In genomic region chr6:68296126-68296525, GRCh38 we compare ENCODE assay signal across 26 cellular contexts.
DNase-seq lines count a peak whose midpoint lies in the region; ATAC-seq, FAIRE-seq and TF ChIP-seq lines count a peak whose summit lies in the region.
"Had no signal": no experiment of that assay in that cellular context is flagged by ENCODE, and none has a peak within 500 bp of the region (broad histone marks: within the 10 kb centered on the region; RNA-seq: fewer than 3 reads in every experiment).

No MANE protein-coding gene starts in this region.

- in situ Hi-C loops in astrocyte of the spinal cord (cut with HindIII; ENCODE audit: low sequenced_read_pairs): no loop called here

- H3K27me3 ChIP-seq in SJCRH30: no peaks in the 10 kb centered on the region
- H3K27me3 ChIP-seq: BE2C had no signal

- H3K27ac ChIP-seq in SJCRH30: no peak overlapping the region

- TF ChIP-seq CTCF in astrocyte of the spinal cord (IDR thresholded peaks at IDR 0.05; ENCODE audit: low read depth, low read length): no peak
- TF ChIP-seq CTCF in fibroblast of mammary gland (conservative IDR thresholded peaks at IDR 0.05; ENCODE audit: control insufficient read depth, insufficient read depth, low read depth, low read length): no peak

- H3K27ac Mint-ChIP-seq in activated naive CD4-positive, alpha-beta T cell treated with anti-CD3 and anti-CD28 coated beads, Interleukin-2, amount 50 U/mL, for 72 hours: no peak overlapping the region
- H3K27ac Mint-ChIP-seq: CD4-positive, CD25-positive, alpha-beta regulatory T cell; CD8-positive, alpha-beta memory T cell; HFFc6 had no signal

- no peaks in the 10 kb centered on the region for H3K36me3 ChIP-seq in SJCRH30
- H3K36me3 ChIP-seq: BE2C had no signal

- ATAC-seq in activated naive CD4-positive, alpha-beta T cell treated with anti-CD3 and anti-CD28 coated beads, Interleukin-2, amount 50 U/mL, for 72 hours: no peak
- ATAC-seq: HCT116 had no signal

- H3K4me1 ChIP-seq in SJCRH30: no peaks in the 10 kb centered on the region
- H3K4me1 ChIP-seq: BE2C had no signal

- H3K4me3 ChIP-seq in astrocyte of the spinal cord (ENCODE audit: low read depth, low read length): no peak overlapping the region
- H3K4me3 ChIP-seq in fibroblast of mammary gland (ENCODE audit: control insufficient read depth, low read depth, low read length): no peak overlapping the region
- H3K4me3 ChIP-seq in SJCRH30: no peak overlapping the region

- no peaks in the 10 kb centered on the region for H3K9me3 ChIP-seq in SJCRH30 (replicated peaks)
- H3K9me3 ChIP-seq: BE2C had no signal

- no peaks in the 10 kb centered on the region for H3K36me3 Mint-ChIP-seq in activated naive CD4-positive, alpha-beta T cell treated with anti-CD3 and anti-CD28 coated beads, Interleukin-2, amount 50 U/mL, for 72 hours
- H3K36me3 Mint-ChIP-seq: CD4-positive, CD25-positive, alpha-beta regulatory T cell; CD8-positive, alpha-beta memory T cell had no signal

- H3K9me3 Mint-ChIP-seq in activated naive CD4-positive, alpha-beta T cell treated with anti-CD3 and anti-CD28 coated beads, Interleukin-2, amount 50 U/mL, for 72 hours: peaks cover 27 to 29% of the 10 kb centered on the region in 2 donors

- DNase-seq in amniotic epithelial cell (ENCODE audit: low read depth): peak; percentile 1
- DNase-seq in astrocyte of the spinal cord (ENCODE audit: low read depth, low spot score): peak; percentile 83
- DNase-seq in fibroblast of mammary gland (ENCODE audit: low read depth): peak; percentile 12
- peak; percentile 21 for DNase-seq in myocyte (ENCODE audit: low read depth)
- DNase-seq in SJCRH30: no peak
- no peak for DNase-seq in GM19239 (ENCODE audit: insufficient read length, low spot score)
- DNase-seq in activated naive CD4-positive, alpha-beta T cell treated with anti-CD3 and anti-CD28 coated beads, Interleukin-2, amount 50 U/mL, for 72 hours (ENCODE audit: low spot score in 2 of 2): no peak
- DNase-seq in stimulated activated CD4-positive, alpha-beta T cell treated with anti-CD3 and anti-CD28 coated beads, Interleukin-4, amount 100 ng/mL, for 1 hour: no peak
- DNase-seq: ACHN; BE2C; C1 segment of cervical spinal cord; CD4-positive, CD25-positive, alpha-beta regulatory T cell; CD8-positive, alpha-beta memory T cell; COR-L47; DMS 273 treated with DMSO at 0.1 percent for 48 hours; DMS53; DND-41; GOT3; H7; HFFc6; IMR-90 had no signal

- FAIRE-seq in GM19239 (lab: Jason Lieb, UNC): no peak
- FAIRE-seq: A204.1, G401.6, GM12891, HTR-8/SVneo had no signal

Comparison
In these comparisons a context has a peak if more than half of its experiments do, and no peak if none do; other contexts are left out.
1. DNase-seq: peak in amniotic epithelial cell (single experiment), astrocyte of the spinal cord (single experiment), fibroblast of mammary gland (single experiment) and myocyte (single experiment); none in SJCRH30 (0 of 2), GM19239 (single experiment), activated naive CD4-positive, alpha-beta T cell treated with anti-CD3 and anti-CD28 coated beads, Interleukin-2, amount 50 U/mL, for 72 hours (0 of 2) and stimulated activated CD4-positive, alpha-beta T cell treated with anti-CD3 and anti-CD28 coated beads, Interleukin-4, amount 100 ng/mL, for 1 hour (single experiment).